Comparison of ENCODE assay signal across 18 cellular contexts in genomic region chr11:27571151-27571840, GRCh38.
DNase-seq lines count a peak whose midpoint lies in the region; ATAC-seq and TF ChIP-seq lines count a peak whose summit lies in the region.
"Had no signal": no experiment of that assay in that cellular context is flagged by ENCODE, and none has a peak within 500 bp of the region (broad histone marks: within the 10 kb centered on the region; RNA-seq: fewer than 3 reads in every experiment).

No MANE protein-coding gene starts in this region.

- in situ Hi-C loops in brain microvascular endothelial cell (cut with HindIII; ENCODE audit: low pct_ligation_motif_present, low sequenced_read_pairs): no loop called here

- no peaks in the 10 kb centered on the region for H3K9me2 ChIP-seq in Karpas-422 (replicated peaks; ENCODE audit: insufficient read depth, low read length)

- H4K20me1 ChIP-seq in Karpas-422 (ENCODE audit: insufficient read depth, low read depth, low read length): no peaks in the 10 kb centered on the region

- H2AFZ ChIP-seq in Karpas-422 (ENCODE audit: low read length): no peak overlapping the region

- H3K36me3 ChIP-seq in brain microvascular endothelial cell (replicated peaks) (no peaks in the 10 kb centered on the region), skeletal muscle satellite cell (ENCODE audit: insufficient read depth, low read length) (no peaks in the 10 kb centered on the region), Karpas-422 (ENCODE audit: insufficient read depth, low read length) (no peaks in the 10 kb centered on the region)
- H3K36me3 ChIP-seq: MG63, suprapubic skin had no signal

- H3K9me3 ChIP-seq in skeletal muscle satellite cell (replicated peaks; ENCODE audit: low read length) (no peaks in the 10 kb centered on the region), Karpas-422 (ENCODE audit: low read length) (no peaks in the 10 kb centered on the region)
- H3K9me3 ChIP-seq: MG63, psoas muscle, suprapubic skin had no signal

- no peaks in the 10 kb centered on the region for H3K27me3 ChIP-seq in brain microvascular endothelial cell (replicated peaks)
- H3K27me3 ChIP-seq in skeletal muscle satellite cell (ENCODE audit: control insufficient read depth, insufficient read depth, low read length): no peaks in the 10 kb centered on the region
- no peaks in the 10 kb centered on the region for H3K27me3 ChIP-seq in Karpas-422 (ENCODE audit: low read length)
- H3K27me3 ChIP-seq: MG63, suprapubic skin had no signal

- H3K4me3 ChIP-seq in HFF-Myc (replicated peaks; ENCODE audit: low read depth, low read length) (no peak overlapping the region), brain microvascular endothelial cell (ENCODE audit: low read depth, low read length) (no peak overlapping the region), skeletal muscle satellite cell (ENCODE audit: low read length) (no peak overlapping the region), Karpas-422 (ENCODE audit: low read length) (no peak overlapping the region)
- H3K4me3 ChIP-seq: MG63, psoas muscle, suprapubic skin had no signal

- H3K79me2 ChIP-seq in Karpas-422 (ENCODE audit: low read length): no peaks in the 10 kb centered on the region

- no peak overlapping the region for H3K9ac ChIP-seq in skeletal muscle satellite cell (ENCODE audit: low read depth, low read length)
- no peak overlapping the region for H3K9ac ChIP-seq in Karpas-422 (ENCODE audit: low read length)

- no peak for ATAC-seq in HG03432 (IDR thresholded peaks at IDR 0.05; ENCODE audit: unreplicated experiment)
- ATAC-seq: CD8-positive, alpha-beta T cell; left colon; Panc1; psoas muscle; T-cell had no signal

- DNase-seq in HFF-Myc (ENCODE audit: extremely low read depth, low read depth) (peak; percentile 43), brain microvascular endothelial cell (peak; percentile 83), iPS-NIHi7 (ENCODE audit: extremely low spot score) (peak; percentile 16), MV-4-11 (lab: John Stamatoyannopoulos, UW) (no peak), NCI-H2081 treated with DMSO at 0.1 percent for 48 hours (lab: John Stamatoyannopoulos, UW) (no peak), Karpas-422 (no peak)
- DNase-seq: activated B cell treated with CpG ODN at 0.5 μM for 24 hours; activated gamma-delta T cell; CD8-positive, alpha-beta T cell; left colon; MG63; NCI-H2029 treated with DMSO at 0.1 percent for 48 hours; psoas muscle; T-cell had no signal

- H3K4me2 ChIP-seq in skeletal muscle satellite cell (ENCODE audit: low read length) (peak overlapping the region; percentile 14), Karpas-422 (ENCODE audit: low read depth, low read length, poor library complexity, severe bottlenecking) (no peak overlapping the region)

- no peak for TF ChIP-seq CTCF in HFF-Myc (IDR thresholded peaks at IDR 0.05; ENCODE audit: low read depth, low read length, missing control alignments)
- TF ChIP-seq CTCF in brain microvascular endothelial cell (IDR thresholded peaks at IDR 0.05; ENCODE audit: low read depth, low read length, missing control alignments): no peak

- H3K4me1 ChIP-seq in skeletal muscle satellite cell (ENCODE audit: control insufficient read depth, insufficient read depth, low read length) (peaks cover 7% of the 10 kb centered on the region), Karpas-422 (ENCODE audit: low read length) (peaks cover 4% of the 10 kb centered on the region; the same call in 1 of the 2 replicates)
- H3K4me1 ChIP-seq: psoas muscle, suprapubic skin had no signal

- H3K27ac ChIP-seq in brain microvascular endothelial cell: peak overlapping the region; percentile 29
- no peak overlapping the region for H3K27ac ChIP-seq in Karpas-422 (ENCODE audit: low read length)
- H3K27ac ChIP-seq: psoas muscle, suprapubic skin had no signal

Comparison
In these comparisons a context has a peak if more than half of its experiments do, and no peak if none do; other contexts are left out.
1. DNase-seq: peak in HFF-Myc (single experiment), brain microvascular endothelial cell (single experiment) and iPS-NIHi7 (single experiment); none in MV-4-11 (single experiment), NCI-H2081 treated with DMSO at 0.1 percent for 48 hours (single experiment) and Karpas-422 (single experiment).